In the genomic region with DNA sequence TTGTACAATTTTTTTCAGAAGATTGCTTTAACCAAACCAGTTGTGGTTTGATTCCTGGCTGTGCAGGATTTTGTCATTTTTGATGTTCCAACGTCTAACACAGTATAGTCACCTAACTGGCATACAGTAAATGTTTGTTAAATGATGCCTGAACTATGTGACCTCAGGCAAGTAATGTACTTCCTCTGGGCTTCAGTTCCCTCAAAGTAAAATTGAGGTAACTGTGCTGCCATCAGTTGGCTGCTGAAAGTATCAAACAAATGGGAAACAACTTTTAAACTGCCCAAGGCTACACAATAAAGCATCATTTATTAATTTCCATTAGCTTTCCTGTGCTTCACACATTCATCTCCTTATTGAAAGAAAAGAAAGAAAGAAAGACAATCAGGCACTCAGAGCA, we compare ENCODE assay signal across 15 cellular contexts. TPM values are rescaled to one million over a fixed set of nuclear protein-coding genes. Genes with fewer than 3 reads are reported as not detected.
A peak's percentile ranks its signal among the peaks of the same experiment; 100 is the strongest.
DNase-seq lines count a peak whose midpoint lies in the region; ATAC-seq and TF ChIP-seq lines count a peak whose summit lies in the region.
"Had no signal": no experiment of that assay in that cellular context is flagged by ENCODE, and none has a peak within 500 bp of the region (broad histone marks: within the 10 kb centered on the region; RNA-seq: fewer than 3 reads in every experiment).

No MANE protein-coding gene starts in this region.

- TF ChIP-seq POLR2A in HCT116 (IDR thresholded peaks at IDR 0.05; ENCODE audit: borderline replicate concordance, extremely low read depth, insufficient read depth, insufficient read length) (no peak), esophagus muscularis mucosa (IDR thresholded peaks at IDR 0.05; ENCODE audit: low read depth) (no peak)

- CTCF ChIA-PET in HCT116 (lab: Charles Lee): interaction anchor here (0.8 kb wide), 1 partner anchor 296 kb away, joined by 4 read pairs; no protein-coding TSS in a partner anchor

- H3K4me3 ChIP-seq in HCT116 (replicated peaks in 1 of 2; ENCODE audit: low read depth in 1 of 2, low read length in 2 of 2): no peak overlapping the region
- no peak overlapping the region for H3K4me3 ChIP-seq in SJCRH30
- no peak overlapping the region for H3K4me3 ChIP-seq in lower lobe of right lung
- no peak overlapping the region for H3K4me3 ChIP-seq in esophagus muscularis mucosa
- H3K4me3 ChIP-seq: neural progenitor cell, tibial nerve had no signal

- no peak overlapping the region for H2AFZ ChIP-seq in HCT116 (ENCODE audit: low read depth, low read length, poor library complexity, severe bottlenecking)
- H2AFZ ChIP-seq: neural progenitor cell had no signal

- peak overlapping the region in 4 of 6 donors; percentile 2 to 42 (median 4) for H3K27ac Mint-ChIP-seq in immature natural killer cell
- H3K27ac Mint-ChIP-seq: neural progenitor cell had no signal

- POLR2A ChIA-PET in HCT116 (lab: Charles Lee): no interaction called here

- RAD21 ChIA-PET in HCT116 (lab: Charles Lee; ENCODE audit: low non-redundant PET in 1 of 2, low total read pairs in 2 of 2, uncharacterized antibody in 2 of 2, unreplicated experiment in 2 of 2): no interaction called here

- no peaks in the 10 kb centered on the region for H3K9me2 ChIP-seq in HCT116 (ENCODE audit: insufficient read depth)

- H3K9me3 Mint-ChIP-seq in immature natural killer cell: no peaks in the 10 kb centered on the region
- H3K9me3 Mint-ChIP-seq: neural progenitor cell had no signal

- DNase-seq in GF-D8 (lab: John Stamatoyannopoulos, UW): peak; percentile 24
- no peak for DNase-seq in HCT116 (ENCODE audit: low read depth, low spot score)
- DNase-seq in RKO (ENCODE audit: low spot score): peak; percentile 32
- DNase-seq in immature natural killer cell: no peak
- DNase-seq in SJCRH30: no peak
- no peak for DNase-seq in lower lobe of right lung
- no peak for DNase-seq in esophagus muscularis mucosa (ENCODE audit: extremely low spot score)
- DNase-seq: anterior cingulate cortex; Calu3; effector CD4-positive, alpha-beta T cell; H7; left cardiac atrium had no signal

- no peak overlapping the region for H3K27ac ChIP-seq in HCT116 (ENCODE audit: low read depth, low read length)
- no peak overlapping the region for H3K27ac ChIP-seq in SJCRH30
- H3K27ac ChIP-seq in lower lobe of right lung: no peak overlapping the region
- no peak overlapping the region for H3K27ac ChIP-seq in esophagus muscularis mucosa (replicated peaks in 1 of 4)
- H3K27ac ChIP-seq: neural progenitor cell had no signal

- H3K4me1 ChIP-seq in HCT116 (ENCODE audit: control insufficient read depth in 1 of 2, insufficient read depth in 2 of 2, low read length in 2 of 2) (peaks cover 9 to 23% of the 10 kb centered on the region in 2 experiments; a peak in 3 of 4 replicates), SJCRH30 (peaks cover 6% of the 10 kb centered on the region; the same call in 1 of the 2 replicates), lower lobe of right lung (peaks cover 57% of the 10 kb centered on the region), esophagus muscularis mucosa (peaks cover 18 to 63% (median 52%) of the 10 kb centered on the region in 4 donors)

- H3K9me3 ChIP-seq in HCT116 (ENCODE audit: control insufficient read depth in 1 of 2, insufficient read depth in 1 of 2, low read depth in 1 of 2, low read length in 2 of 2) (no peaks in the 10 kb centered on the region), SJCRH30 (replicated peaks) (no peaks in the 10 kb centered on the region), lower lobe of right lung (no peaks in the 10 kb centered on the region), esophagus muscularis mucosa (no peaks in the 10 kb centered on the region)
- H3K9me3 ChIP-seq: tibial nerve had no signal

- H3K27me3 Mint-ChIP-seq in immature natural killer cell (ENCODE audit: low read depth in 3 of 3): peaks cover 0 to 5% (median 2%) of the 10 kb centered on the region in 3 donors

- no peak overlapping the region for H3K9ac ChIP-seq in HCT116 (ENCODE audit: low read length)
- H3K9ac ChIP-seq: neural progenitor cell had no signal

- TF ChIP-seq EP300 in esophagus muscularis mucosa (IDR thresholded peaks at IDR 0.05): no peak

- no peaks in the 10 kb centered on the region; a peak in 1 of 4 replicates for H3K36me3 ChIP-seq in HCT116 (ENCODE audit: control insufficient read depth in 1 of 2, insufficient read depth in 2 of 2, low read length in 2 of 2)
- H3K36me3 ChIP-seq in SJCRH30: no peaks in the 10 kb centered on the region
- no peaks in the 10 kb centered on the region for H3K36me3 ChIP-seq in lower lobe of right lung
- H3K36me3 ChIP-seq in esophagus muscularis mucosa: no peaks in the 10 kb centered on the region
- H3K36me3 ChIP-seq: neural progenitor cell, tibial nerve had no signal

- H3K4me2 ChIP-seq in HCT116 (ENCODE audit: low read length): no peak overlapping the region
- H3K4me2 ChIP-seq: neural progenitor cell had no signal

- intact Hi-C loops in HCT116 (cut with micrococcal nuclease) (loop anchor here (5.0 to 10.0 kb wide), 2 partner anchors 73 to 695 kb away; a partner anchor contains a TSS), lower lobe of right lung (cut with DNase I) (loop anchor here (10.0 kb wide), 2 partner anchors 75 to 295 kb away; a partner anchor contains a TSS), esophagus muscularis mucosa (cut with DNase I) (loop anchor here (5.0 to 10.0 kb wide), 3 partner anchors 73 to 297 kb away; a partner anchor contains a TSS)

- TF ChIP-seq CTCF in HCT116 (IDR thresholded peaks at IDR 0.05 in 2 of 3, conservative IDR thresholded peaks at IDR 0.05 in 1 of 3; ENCODE audit: borderline replicate concordance in 1 of 3, insufficient read depth in 1 of 3, low read depth in 2 of 3, low read length in 2 of 3) (no peak), lower lobe of right lung (IDR thresholded peaks at IDR 0.05) (no peak), esophagus muscularis mucosa (IDR thresholded peaks at IDR 0.05) (no peak)

- ATAC-seq in HCT116 (no peak), HG02938 (IDR thresholded peaks at IDR 0.05; ENCODE audit: unreplicated experiment) (no peak), lower lobe of right lung (no peak)
- ATAC-seq: left cardiac atrium had no signal

- H3K4me3 Mint-ChIP-seq in immature natural killer cell: no peak overlapping the region
- H3K4me3 Mint-ChIP-seq: neural progenitor cell had no signal

- H3K27me3 ChIP-seq in HCT116 (ENCODE audit: insufficient read depth, low read length) (no peaks in the 10 kb centered on the region), SJCRH30 (no peaks in the 10 kb centered on the region), lower lobe of right lung (ENCODE audit: low read depth) (no peaks in the 10 kb centered on the region), esophagus muscularis mucosa (no peaks in the 10 kb centered on the region)
- H3K27me3 ChIP-seq: neural progenitor cell, tibial nerve had no signal

- TF ChIP-seq RAD21 in HCT116 (IDR thresholded peaks at IDR 0.05; ENCODE audit: low read depth): 0 out of 2 replicates have a peak, but pooled peaks have one; percentile 8

- H4K20me1 ChIP-seq in HCT116 (ENCODE audit: insufficient read depth): no peaks in the 10 kb centered on the region

- H3K4me1 Mint-ChIP-seq in immature natural killer cell: peaks cover 39 to 62% of the 10 kb centered on the region in 2 donors

- 35% methylated on average over 1 of the region's 1 CpG for WGBS in esophagus muscularis mucosa

- H3K79me2 ChIP-seq in HCT116 (ENCODE audit: insufficient read depth, low read length): peaks cover 58% of the 10 kb centered on the region

- BruUV-seq in HCT116 (replicated peaks; lab: Mats Ljungman, UMichigan): no TSS peak

- peaks cover 0 to 8% (median 0%) of the 10 kb centered on the region in 3 donors for H3K36me3 Mint-ChIP-seq in immature natural killer cell
- H3K36me3 Mint-ChIP-seq: neural progenitor cell had no signal

TF ChIP-seq in HCT116, 20 proteins besides CTCF, POLR2A, EP300 and RAD21 (continues in another document):
- TF ChIP-seq, protein P1, sequence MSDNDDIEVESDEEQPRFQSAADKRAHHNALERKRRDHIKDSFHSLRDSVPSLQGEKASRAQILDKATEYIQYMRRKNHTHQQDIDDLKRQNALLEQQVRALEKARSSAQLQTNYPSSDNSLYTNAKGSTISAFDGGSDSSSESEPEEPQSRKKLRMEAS (IDR thresholded peaks at IDR 0.05): no peak
- TF ChIP-seq SIN3A (IDR thresholded peaks at IDR 0.05; ENCODE audit: low read depth): no peak
- TF ChIP-seq ZNF274 (IDR thresholded peaks at IDR 0.05; ENCODE audit: low read depth, low read length): no peak
- no peak for TF ChIP-seq JUND (IDR thresholded peaks at IDR 0.05)
- TF ChIP-seq POLR2AphosphoS5 (IDR thresholded peaks at IDR 0.05; ENCODE audit: low read depth, low read length): no peak
- TF ChIP-seq EZH2phosphoT487 (IDR thresholded peaks at IDR 0.05; ENCODE audit: borderline replicate concordance): no peak
- TF ChIP-seq, protein P2, sequence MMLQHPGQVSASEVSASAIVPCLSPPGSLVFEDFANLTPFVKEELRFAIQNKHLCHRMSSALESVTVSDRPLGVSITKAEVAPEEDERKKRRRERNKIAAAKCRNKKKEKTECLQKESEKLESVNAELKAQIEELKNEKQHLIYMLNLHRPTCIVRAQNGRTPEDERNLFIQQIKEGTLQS (IDR thresholded peaks at IDR 0.05): no peak
- TF ChIP-seq FOSL1 (IDR thresholded peaks at IDR 0.05; ENCODE audit: low read depth): no peak
- TF ChIP-seq SP1 (IDR thresholded peaks at IDR 0.05; ENCODE audit: low read depth): no peak

RNA-seq across cellular contexts. Expression of a gene that starts 4.3 kb away (rescaled TPM):
- total RNA-seq in HCT116 (2021; ENCODE audit: unreplicated experiment) (46.5 TPM), lower lobe of right lung (70.9 TPM), esophagus muscularis mucosa (10 to 100 TPM; 31.8 to 50.7 (median 40.5) TPM)
- polyA plus RNA-seq in HCT116 (2012): 32.8 and 42.6 TPM in 2 replicates
- 100 to 1,000 TPM in 1 of 3 donors, 10 to 100 TPM in 2; 76.1 to 109 (median 78.1) TPM for polyA plus RNA-seq in immature natural killer cell
- 22.2 and 32.0 TPM in 2 replicates for total RNA-seq in SJCRH30 (2014; rRNA removed; shearing (Covaris generic))

RNA-seq across cellular contexts. Expression of a gene that starts 12.4 kb away (rescaled TPM):
- total RNA-seq in HCT116 (2021; ENCODE audit: unreplicated experiment) (41.3 TPM), lower lobe of right lung (90.3 TPM), esophagus muscularis mucosa (10 to 100 TPM; 43.0 to 58.6 (median 51.9) TPM)
- 25.4 and 25.8 TPM in 2 replicates for polyA plus RNA-seq in HCT116 (2012)
- polyA plus RNA-seq in immature natural killer cell: 10 to 100 TPM; 12.5 to 20.2 (median 18.8) TPM
- total RNA-seq in SJCRH30 (2014; rRNA removed; shearing (Covaris generic)): 82.9 and 85.4 TPM in 2 replicates

Comparison
In these comparisons a context has a peak if more than half of its experiments do, and no peak if none do; other contexts are left out.
1. DNase-seq: peak in GF-D8 (single experiment) and RKO (single experiment); none in HCT116 (single experiment), immature natural killer cell (0 of 3), SJCRH30 (0 of 2), lower lobe of right lung (single experiment) and esophagus muscularis mucosa (single experiment).